In the genomic region with DNA sequence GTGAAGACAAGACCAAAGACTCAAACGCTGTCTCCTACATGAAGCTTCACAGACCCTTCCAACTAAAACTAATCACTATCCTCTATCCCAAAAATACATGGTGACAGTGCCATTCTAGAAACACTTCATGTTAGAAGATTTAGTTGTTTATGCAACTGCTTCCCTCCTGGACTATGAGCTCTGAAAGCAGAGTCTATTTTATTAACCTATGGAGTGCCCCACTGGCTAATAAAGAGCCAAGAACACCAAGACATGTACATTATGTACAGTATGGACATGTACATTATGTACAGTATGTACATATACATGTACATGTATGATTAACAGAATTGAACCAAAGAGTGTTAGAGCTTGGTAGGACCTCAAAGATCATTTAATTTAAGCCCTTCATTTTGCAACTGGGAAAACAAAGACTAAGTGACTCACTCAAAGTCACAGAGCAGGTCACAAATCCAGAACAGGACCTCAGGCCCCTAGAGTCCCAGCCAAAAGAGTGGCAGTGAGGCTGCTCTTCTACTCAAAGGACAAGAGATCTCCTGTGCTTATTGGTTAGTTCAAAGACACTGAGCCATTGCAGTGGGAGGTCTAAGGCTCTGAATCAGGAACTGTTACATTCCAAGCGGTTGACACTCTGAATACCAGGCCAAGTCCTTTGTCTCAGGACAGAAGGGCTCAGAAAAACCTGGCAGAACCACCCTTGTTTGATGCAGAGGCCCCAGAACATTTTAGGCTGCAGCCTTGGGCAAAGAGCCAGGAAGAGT, we compare ENCODE assay signal across 10 cellular contexts.
A peak's percentile ranks its signal among the peaks of the same experiment; 100 is the strongest.
DNase-seq lines count a peak whose midpoint lies in the region; ATAC-seq, FAIRE-seq and TF ChIP-seq lines count a peak whose summit lies in the region.
"Had no signal": no experiment of that assay in that cellular context is flagged by ENCODE, and none has a peak within 500 bp of the region (broad histone marks: within the 10 kb centered on the region; RNA-seq: fewer than 3 reads in every experiment).

No MANE protein-coding gene starts in this region.

- peak overlapping the region; percentile 83 for H3K27ac Mint-ChIP-seq in chondrocyte (ENCODE audit: unreplicated experiment)
- H3K27ac Mint-ChIP-seq: B cell had no signal

- peaks cover 15% of the 10 kb centered on the region for H3K4me1 ChIP-seq in HUES6 (ENCODE audit: control insufficient read depth, insufficient read depth, low read length)

- no peak for TF ChIP-seq CTCF in chondrocyte (IDR thresholded peaks at IDR 0.05)
- no peak for TF ChIP-seq CTCF in kidney epithelial cell (IDR thresholded peaks at IDR 0.05; ENCODE audit: insufficient read depth, low read length, poor library complexity, severe bottlenecking)

- no peak for ATAC-seq in HG02763 (IDR thresholded peaks at IDR 0.05; ENCODE audit: unreplicated experiment)

- no peaks in the 10 kb centered on the region for H3K9me3 ChIP-seq in HUES6 (ENCODE audit: control insufficient read depth, insufficient read depth, low read depth, low read length)

- peak overlapping the region; percentile 16; the same call in 1 of the 2 replicates for H3K27ac ChIP-seq in HUES6 (ENCODE audit: low read depth, low read length)
- H3K27ac ChIP-seq: KMS-11 had no signal

- no peak overlapping the region for H3K4me3 Mint-ChIP-seq in chondrocyte (ENCODE audit: unreplicated experiment)
- H3K4me3 Mint-ChIP-seq: B cell had no signal

- no peaks in the 10 kb centered on the region for H3K9me3 Mint-ChIP-seq in chondrocyte (ENCODE audit: low read depth)

- H3K36me3 ChIP-seq in HUES6 (ENCODE audit: control insufficient read depth, insufficient read depth, low read length) (no peaks in the 10 kb centered on the region), kidney epithelial cell (ENCODE audit: control insufficient read depth, insufficient read depth, low read length) (no peaks in the 10 kb centered on the region)

- peak; percentile 74 for DNase-seq in A172 (ENCODE audit: low spot score)
- DNase-seq in chondrocyte (ENCODE audit: low spot score), result no peak
- DNase-seq in kidney epithelial cell (ENCODE audit: low read depth), result peak; percentile 32
- DNase-seq in NCI-H187 treated with DMSO at 0.1 percent for 48 hours (lab: John Stamatoyannopoulos, UW), result no peak
- DNase-seq in stimulated activated CD4-positive, alpha-beta T cell treated with anti-CD3 and anti-CD28 coated beads, Interleukin-4, amount 100 ng/mL, for 4 hours, result no peak
- DNase-seq in GM19239 (ENCODE audit: insufficient read length, low spot score), result no peak

- H3K27me3 Mint-ChIP-seq in chondrocyte (ENCODE audit: low read depth), result no peaks in the 10 kb centered on the region
- H3K27me3 Mint-ChIP-seq: B cell had no signal

- H3K36me3 Mint-ChIP-seq in chondrocyte (ENCODE audit: low read depth), result peaks cover 2% of the 10 kb centered on the region

- peaks cover 17% of the 10 kb centered on the region for H3K4me1 Mint-ChIP-seq in chondrocyte (ENCODE audit: low read depth)

- no peaks in the 10 kb centered on the region for H3K27me3 ChIP-seq in HUES6 (ENCODE audit: control insufficient read depth, insufficient read depth, low read length)
- H3K27me3 ChIP-seq in kidney epithelial cell (ENCODE audit: control insufficient read depth, insufficient read depth, low read length), result no peaks in the 10 kb centered on the region

- no peak for FAIRE-seq in GM19239 (lab: Jason Lieb, UNC)

- H3K4me3 ChIP-seq in HUES6 (ENCODE audit: low read depth, low read length), result no peak overlapping the region
- H3K4me3 ChIP-seq in kidney epithelial cell (ENCODE audit: low read depth, low read length), result no peak overlapping the region

- peak overlapping the region; percentile 45 for H3K9ac ChIP-seq in HUES6 (ENCODE audit: low read length)
- H3K9ac ChIP-seq: KMS-11 had no signal

Comparison
In these comparisons a context has a peak if more than half of its experiments do, and no peak if none do; other contexts are left out.
1. DNase-seq: peak in A172 (single experiment) and kidney epithelial cell (single experiment); none in chondrocyte (single experiment), NCI-H187 treated with DMSO at 0.1 percent for 48 hours (single experiment), stimulated activated CD4-positive, alpha-beta T cell treated with anti-CD3 and anti-CD28 coated beads, Interleukin-4, amount 100 ng/mL, for 4 hours (0 of 2) and GM19239 (single experiment).